In genomic region chr19:29976151-29976943, GRCh38 we compare ENCODE assay signal across 22 cellular contexts. TPM values are rescaled to one million over a fixed set of nuclear protein-coding genes. Genes with fewer than 3 reads are reported as not detected.
DNase-seq lines count a peak whose midpoint lies in the region; ATAC-seq, FAIRE-seq and TF ChIP-seq lines count a peak whose summit lies in the region.
"Had no signal": no experiment of that assay in that cellular context is flagged by ENCODE, and none has a peak within 500 bp of the region (broad histone marks: within the 10 kb centered on the region; RNA-seq: fewer than 3 reads in every experiment).

No MANE protein-coding gene starts in this region.

- no peak overlapping the region for H2AFZ ChIP-seq in HepG2 (ENCODE audit: low read length)

- 98% methylated on average over 6 of the region's 6 CpGs for whole genome bisulfite sequencing in HepG2 (ENCODE audit: low lambda C conversion rate)
- 89% methylated on average over 6 of the region's 6 CpGs for WGBS in right lobe of liver (ENCODE audit: insufficient coverage, low coverage, low lambda C conversion rate, missing lambda C conversion rate)

- BruUV-seq in HepG2 (replicated peaks; lab: Mats Ljungman, UMichigan): no TSS peak
- no TSS peak for BruUV-seq in A673 (replicated peaks; lab: Mats Ljungman, UMichigan)

- FAIRE-seq in HepG2 (lab: Jason Lieb, UNC) (no peak), kidney (lab: Jason Lieb, UNC) (no peak), RCC 7860 (lab: Jason Lieb, UNC) (no peak)

- DNase-seq in HepG2 (ENCODE audit: low spot score): no peak
- no peak for DNase-seq in right lobe of liver
- peak; percentile 1 for DNase-seq in NCI-H69 (lab: John Stamatoyannopoulos, UW)
- DNase-seq in kidney: peak; percentile 22
- no peak for DNase-seq in A673 (ENCODE audit: low spot score)
- DNase-seq in NCI-H2196 treated with DMSO at 0.1 percent for 48 hours (lab: John Stamatoyannopoulos, UW; ENCODE audit: unreplicated experiment): no peak
- DNase-seq in RCC 7860 (ENCODE audit: low spot score): no peak
- DNase-seq: Calu3; CD8-positive, alpha-beta T cell; DMS53; EL; NCI-H1092; NCI-H146; NCI-H2029 treated with DMSO at 0.1 percent for 48 hours; NCI-H2171 treated with DMSO at 0.1 percent for 48 hours; NCI-H510A; NCI-H774; SHP77 had no signal

- TF ChIP-seq EP300 in HepG2 (IDR thresholded peaks at IDR 0.05; ENCODE audit: low read depth in 2 of 2, low read length in 2 of 2) (no peak), HepG2 (CRISPR knock-in tag; IDR thresholded peaks at IDR 0.05; ENCODE audit: borderline replicate concordance) (no peak)

- TF ChIP-seq RAD21 in HepG2 (CRISPR knock-in tag; IDR thresholded peaks at IDR 0.05): no peak

- TF ChIP-seq POLR2A in HepG2 (IDR thresholded peaks at IDR 0.05; ENCODE audit: insufficient read depth in 1 of 2, low read depth in 2 of 2, low read length in 2 of 2) (no peak), right lobe of liver (IDR thresholded peaks at IDR 0.05) (no peak)

- no peaks in the 10 kb centered on the region for H3K9me3 ChIP-seq in HepG2 (ENCODE audit: low read length)
- H3K9me3 ChIP-seq in right lobe of liver: no peaks in the 10 kb centered on the region
- H3K9me3 ChIP-seq in kidney (ENCODE audit: control insufficient read depth in 1 of 2, low read length in 2 of 2): no peaks in the 10 kb centered on the region
- no peaks in the 10 kb centered on the region for H3K9me3 ChIP-seq in A673 (ENCODE audit: low read depth, low read length, poor library complexity, severe bottlenecking)

- TF ChIP-seq CTCF in HepG2 (CRISPR knock-in tag; IDR thresholded peaks at IDR 0.05) (no peak), right lobe of liver (IDR thresholded peaks at IDR 0.05) (no peak), kidney (IDR thresholded peaks at IDR 0.05; ENCODE audit: borderline replicate concordance, extremely low read depth, insufficient read depth) (no peak), A673 (conservative IDR thresholded peaks at IDR 0.05; ENCODE audit: low read depth, low read length) (no peak)

- peaks cover 91% of the 10 kb centered on the region for H3K79me2 ChIP-seq in HepG2 (ENCODE audit: insufficient read depth, low read length)

- ATAC-seq in HepG2 (no peak), right lobe of liver (no peak), GM19035 (IDR thresholded peaks at IDR 0.05; ENCODE audit: unreplicated experiment) (no peak)
- ATAC-seq: CD8-positive, alpha-beta T cell; HCT116 had no signal

- intact Hi-C loops in HepG2 (cut with micrococcal nuclease; ENCODE audit: unreplicated experiment): no loop called here
- intact Hi-C loops in right lobe of liver (cut with DNase I): no loop called here
- intact Hi-C loops in kidney (cut with DNase I): no loop called here
- intact Hi-C loops in A673 (cut with micrococcal nuclease; ENCODE audit: unreplicated experiment): no loop called here

- H3K27ac ChIP-seq in HepG2 (ENCODE audit: extremely low read length, insufficient read depth, low read length) (no peak overlapping the region), right lobe of liver (no peak overlapping the region), kidney (ENCODE audit: low read depth in 2 of 2, low read length in 2 of 2) (no peak overlapping the region), A673 (ENCODE audit: low read depth, low read length, poor library complexity, severe bottlenecking) (no peak overlapping the region)
- H3K27ac ChIP-seq: KMS-11, SK-N-MC had no signal

- H3K4me1 ChIP-seq in HepG2 (ENCODE audit: insufficient read depth, low read length) (no peaks in the 10 kb centered on the region), right lobe of liver (peaks cover 0 to 6% (median 0%) of the 10 kb centered on the region in 4 donors), kidney (ENCODE audit: control insufficient read depth in 1 of 2, insufficient read depth in 1 of 2, low read depth in 1 of 2, low read length in 2 of 2) (no peaks in the 10 kb centered on the region), A673 (ENCODE audit: insufficient read depth, low read length, poor library complexity, severe bottlenecking) (peaks cover 56% of the 10 kb centered on the region)

- H3K36me3 ChIP-seq in HepG2 (replicated peaks in 1 of 2; ENCODE audit: control insufficient read depth in 1 of 2, insufficient read depth in 2 of 2, low read length in 2 of 2) (no peaks in the 10 kb centered on the region), right lobe of liver (no peaks in the 10 kb centered on the region), kidney (ENCODE audit: control insufficient read depth in 1 of 2, insufficient read depth in 2 of 2, low read length in 2 of 2) (no peaks in the 10 kb centered on the region), A673 (ENCODE audit: insufficient read depth, low read length, poor library complexity, severe bottlenecking) (no peaks in the 10 kb centered on the region)

- H3K4me3 ChIP-seq in HepG2 (replicated peaks in 1 of 3; ENCODE audit: insufficient read depth in 1 of 3, low read depth in 2 of 3, low read length in 3 of 3) (no peak overlapping the region), right lobe of liver (no peak overlapping the region), kidney (ENCODE audit: low read length in 2 of 2) (no peak overlapping the region), A673 (ENCODE audit: low read depth, low read length, poor library complexity, severe bottlenecking) (no peak overlapping the region)
- H3K4me3 ChIP-seq: SK-N-MC had no signal

- H3K27me3 ChIP-seq in HepG2 (ENCODE audit: control insufficient read depth in 1 of 2, insufficient read depth in 2 of 2, low read length in 2 of 2) (no peaks in the 10 kb centered on the region), right lobe of liver (no peaks in the 10 kb centered on the region), A673 (replicated peaks; ENCODE audit: insufficient read depth, low read depth, low read length, poor library complexity) (no peaks in the 10 kb centered on the region)

- CTCF ChIA-PET in HepG2 (lab: Yijun Ruan, JAX; ENCODE audit: low intra/inter-chr PET ratio, low total read pairs): no interaction called here
- CTCF ChIA-PET in A673 (lab: Charles Lee): no interaction called here

- POLR2A ChIA-PET in HepG2 (lab: Yijun Ruan, JAX): no interaction called here
- POLR2A ChIA-PET in A673 (lab: Charles Lee; ENCODE audit: low non-redundant PET): no interaction called here

- H3K9ac ChIP-seq in HepG2 (ENCODE audit: insufficient read depth, low read depth, low read length): no peak overlapping the region
- H3K9ac ChIP-seq in kidney (ENCODE audit: low read length in 2 of 2): no peak overlapping the region
- H3K9ac ChIP-seq: KMS-11 had no signal

- peaks cover 9% of the 10 kb centered on the region; the same call in 1 of the 2 replicates for H4K20me1 ChIP-seq in HepG2 (ENCODE audit: insufficient read depth, low read length)

- H3K4me2 ChIP-seq in HepG2 (ENCODE audit: low read depth, low read length): no peak overlapping the region

- in situ Hi-C loops in HepG2 (cut with HindIII; ENCODE audit: extremely low pct_ligation_motif_present, low pct_unique_long_range_greater_than_20kb): no loop called here

TF ChIP-seq in HepG2, 621 proteins besides CTCF, POLR2A, EP300 and RAD21:
- TF ChIP-seq ZNF329 (CRISPR knock-in tag; IDR thresholded peaks at IDR 0.05; ENCODE audit: low read depth): no peak
- TF ChIP-seq ZNF7 (CRISPR knock-in tag; IDR thresholded peaks at IDR 0.05): 0 out of 2 replicates have a peak, but pooled peaks have one; percentile 29
- peak; percentile 86 for TF ChIP-seq ZNF331 (CRISPR knock-in tag; IDR thresholded peaks at IDR 0.05)

RNA-seq across cellular contexts. Expression of gene URI1, which starts 34.3 kb away (rescaled TPM):
- 66.6 and 67.9 TPM in 2 replicates for total RNA-seq in HepG2 (2016; rRNA removed; fragmentation: Illumina TruSeq; extraction: Trizol)
- total RNA-seq in HepG2 (2016; cell fraction: cytosol; rRNA removed; fragmentation: Illumina TruSeq; extraction: Trizol; ENCODE audit: low read depth): 55.4 and 65.8 TPM in 2 replicates
- total RNA-seq in HepG2 (2016; cell fraction: insoluble cytoplasmic fraction; rRNA removed; fragmentation: Illumina TruSeq; extraction: Trizol): 59.1 and 63.0 TPM in 2 replicates
- total RNA-seq in HepG2 (2016; cell fraction: membrane; rRNA removed; fragmentation: Illumina TruSeq; extraction: Trizol): 94.1 and 96.8 TPM in 2 replicates
- 59.4 and 60.6 TPM in 2 replicates for total RNA-seq in HepG2 (2016; cell fraction: nucleus; rRNA removed; fragmentation: Illumina TruSeq; extraction: Trizol)
- polyA plus RNA-seq in HepG2 (2011; rRNA removed): 35.4 and 43.6 TPM in 2 replicates
- polyA plus RNA-seq in HepG2 (2011; cell fraction: cytosol; rRNA removed): 17.2 and 27.7 TPM in 2 replicates
- polyA plus RNA-seq in HepG2 (2011; cell fraction: nucleus; rRNA removed): 29.1 and 37.9 TPM in 2 replicates
- 40.6 and 47.2 TPM in 2 replicates for polyA plus RNA-seq in HepG2 (2012)
- 37.8 and 49.5 TPM in 2 replicates for polyA plus RNA-seq in HepG2 (2016; cell fraction: cytosol; fragmentation: Illumina TruSeq; extraction: Trizol; ENCODE audit: low read depth)
- 64.3 and 69.2 TPM in 2 replicates for polyA plus RNA-seq in HepG2 (2016; cell fraction: insoluble cytoplasmic fraction; fragmentation: Illumina TruSeq; extraction: Trizol; ENCODE audit: low read depth)
- polyA plus RNA-seq in HepG2 (2016; cell fraction: membrane; fragmentation: Illumina TruSeq; extraction: Trizol; ENCODE audit: low read depth): 70.9 and 75.8 TPM in 2 replicates
- 55.9 and 58.5 TPM in 2 replicates for polyA plus RNA-seq in HepG2 (2016; cell fraction: nucleus; fragmentation: Illumina TruSeq; extraction: Trizol; ENCODE audit: insufficient read depth, low read depth)
- 20.9 and 41.9 TPM in 2 replicates for polyA minus RNA-seq in HepG2 (2011; rRNA and poly(A)+ RNA removed; ENCODE audit: low replicate concordance)
- 26.6 and 35.0 TPM in 2 replicates for polyA minus RNA-seq in HepG2 (2011; cell fraction: cytosol; rRNA and poly(A)+ RNA removed)
- 118 and 132 TPM in 2 replicates for polyA minus RNA-seq in HepG2 (2011; cell fraction: nucleus; rRNA and poly(A)+ RNA removed)
- total RNA-seq in right lobe of liver: 10 to 100 TPM; 18.8 to 29.4 (median 22.2) TPM
- total RNA-seq in kidney: 56.3 TPM
- 34.8 TPM for polyA plus RNA-seq in kidney (ENCODE audit: insufficient read depth, low read depth, low replicate concordance)
- 88.6 and 93.0 TPM in 2 replicates for total RNA-seq in A673 (2021)

Comparison
In these comparisons a context has a peak if more than half of its experiments do, and no peak if none do; other contexts are left out.
1. DNase-seq: peak in NCI-H69 (single experiment) and kidney (single experiment); none in HepG2 (single experiment), right lobe of liver (0 of 3), A673 (single experiment), NCI-H2196 treated with DMSO at 0.1 percent for 48 hours (single experiment) and RCC 7860 (single experiment).